Comparison of ENCODE assay signal across 22 cellular contexts in the genomic region with DNA sequence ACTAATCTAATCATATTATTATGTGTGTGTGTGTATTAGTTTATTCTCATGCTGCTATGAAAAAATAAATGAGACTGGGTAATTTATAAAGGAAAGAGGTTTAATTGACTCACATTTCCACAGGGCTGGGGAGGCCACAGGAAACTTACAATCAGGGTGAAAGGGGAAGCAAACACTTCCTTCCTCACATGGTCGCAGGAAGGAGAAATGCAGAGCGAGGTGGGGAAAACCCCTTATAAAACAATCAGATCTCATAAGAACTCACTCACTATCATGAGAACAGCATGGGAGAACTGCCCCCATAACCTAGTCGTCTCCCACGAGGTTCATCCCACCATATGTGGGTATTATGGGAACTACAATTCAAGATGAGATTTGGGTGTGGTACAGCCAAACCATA.
"Had no signal": no experiment of that assay in that cellular context is flagged by ENCODE, and none has a peak within 500 bp of the region (broad histone marks: within the 10 kb centered on the region; RNA-seq: fewer than 3 reads in every experiment).

No MANE protein-coding gene starts in this region.

- H3K27me3 ChIP-seq: neutrophil, sigmoid colon, tibial nerve, upper lobe of left lung had no signal

- H3K4me3 Mint-ChIP-seq: immature natural killer cell; memory B cell; natural killer cell; neural crest cell; stimulated activated effector memory CD8-positive, alpha-beta T cell treated with anti-CD3 and anti-CD28 coated beads, Interleukin-12 subunit alpha, Interleukin-12 subunit beta, amount 100 ng/mL, for 72 hours; stimulated activated naive CD8-positive, alpha-beta T cell treated with anti-CD3 and anti-CD28 coated beads, Interleukin-15, Interleukin-2, amounts not matched to agents 100 ng/mL and 50 ng/mL, for 24 hours had no signal

- H3K9me3 Mint-ChIP-seq: stimulated activated naive CD8-positive, alpha-beta T cell treated with anti-CD3 and anti-CD28 coated beads, Interleukin-15, Interleukin-2, amounts not matched to agents 100 ng/mL and 50 ng/mL, for 24 hours had no signal

- H3K9ac ChIP-seq: parathyroid adenoma had no signal

- H3K27me3 Mint-ChIP-seq: stimulated activated naive CD8-positive, alpha-beta T cell treated with anti-CD3 and anti-CD28 coated beads, Interleukin-15, Interleukin-2, amounts not matched to agents 100 ng/mL and 50 ng/mL, for 24 hours had no signal

- H3K4me1 ChIP-seq: left ventricle myocardium inferior, lower lobe of right lung, parathyroid adenoma, prostate gland, sigmoid colon, tibial nerve, upper lobe of left lung had no signal

- H3K27ac ChIP-seq: left ventricle myocardium inferior, lower lobe of right lung, neutrophil, parathyroid adenoma, prostate gland, sigmoid colon, thoracic aorta, tibial nerve, upper lobe of left lung had no signal

- H3K36me3 Mint-ChIP-seq: immature natural killer cell; memory B cell; natural killer cell; stimulated activated effector memory CD8-positive, alpha-beta T cell treated with anti-CD3 and anti-CD28 coated beads, Interleukin-12 subunit alpha, Interleukin-12 subunit beta, amount 100 ng/mL, for 72 hours had no signal

- H3K4me3 ChIP-seq: left ventricle myocardium inferior, lower lobe of right lung, prostate gland, sigmoid colon, thoracic aorta, tibial nerve, upper lobe of left lung had no signal

- H3K79me2 ChIP-seq: parathyroid adenoma had no signal

- ATAC-seq: left colon; lower lobe of right lung; natural killer cell; right cardiac atrium; stimulated activated effector memory CD8-positive, alpha-beta T cell treated with anti-CD3 and anti-CD28 coated beads, Interleukin-12 subunit alpha, Interleukin-12 subunit beta, amount 100 ng/mL, for 72 hours had no signal

- H3K4me1 Mint-ChIP-seq: immature natural killer cell; memory B cell; natural killer cell; stimulated activated effector memory CD8-positive, alpha-beta T cell treated with anti-CD3 and anti-CD28 coated beads, Interleukin-12 subunit alpha, Interleukin-12 subunit beta, amount 100 ng/mL, for 72 hours had no signal

- H3K27ac Mint-ChIP-seq: immature natural killer cell; memory B cell; natural killer cell; stimulated activated effector memory CD8-positive, alpha-beta T cell treated with anti-CD3 and anti-CD28 coated beads, Interleukin-12 subunit alpha, Interleukin-12 subunit beta, amount 100 ng/mL, for 72 hours; stimulated activated naive CD8-positive, alpha-beta T cell treated with anti-CD3 and anti-CD28 coated beads, Interleukin-15, Interleukin-2, amounts not matched to agents 100 ng/mL and 50 ng/mL, for 24 hours had no signal

- DNase-seq: effector memory CD4-positive, alpha-beta T cell; hypothalamus; immature natural killer cell; islet precursor cell; left colon; left ventricle myocardium inferior; lower lobe of right lung; natural killer cell; right cardiac atrium; sigmoid colon; stimulated activated CD4-positive, alpha-beta T cell treated with anti-CD3 and anti-CD28 coated beads, Interleukin-2, amount 100 ng/mL, for 24 hours; stimulated activated CD4-positive, alpha-beta T cell treated with anti-CD3 and anti-CD28 coated beads, Interleukin-4, amount 100 ng/mL, for 24 hours; upper lobe of left lung had no signal

- H3K9me3 ChIP-seq: lower lobe of right lung, neutrophil, prostate gland, sigmoid colon, thoracic aorta, upper lobe of left lung had no signal

- H2AFZ ChIP-seq: parathyroid adenoma had no signal

- H3K36me3 ChIP-seq: left ventricle myocardium inferior, lower lobe of right lung, neutrophil, prostate gland, sigmoid colon, thoracic aorta, tibial nerve, upper lobe of left lung had no signal
